Comparison of ENCODE assay signal across 15 cellular contexts in the genomic region with DNA sequence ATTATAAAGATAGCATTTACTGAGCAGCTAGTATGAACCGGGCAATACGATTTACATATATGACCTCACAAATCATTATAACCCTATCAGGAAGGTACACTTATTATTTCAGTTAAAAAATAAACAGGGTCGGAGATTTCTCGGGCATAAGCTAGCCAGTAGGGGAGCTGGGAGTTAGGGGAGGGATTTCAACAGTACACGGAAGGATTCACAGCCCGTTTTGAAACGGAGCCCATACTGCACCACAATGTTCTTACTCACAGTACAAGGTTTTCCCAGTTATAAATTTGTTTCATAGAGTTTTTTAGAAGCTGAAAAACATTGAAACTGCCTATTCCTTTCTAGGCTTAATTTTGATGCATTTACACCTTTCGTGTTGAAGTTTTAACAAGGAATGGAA.
DNase-seq lines count a peak whose midpoint lies in the region; ATAC-seq and TF ChIP-seq lines count a peak whose summit lies in the region.
"Had no signal": no experiment of that assay in that cellular context is flagged by ENCODE, and none has a peak within 500 bp of the region (broad histone marks: within the 10 kb centered on the region; RNA-seq: fewer than 3 reads in every experiment).

No MANE protein-coding gene starts in this region.

- H2AFZ ChIP-seq in IMR-90 (replicated peaks; ENCODE audit: low read length, poor library complexity) = no peak overlapping the region

- H3K4me2 ChIP-seq in IMR-90 (ENCODE audit: low read depth, low read length) = no peak overlapping the region

- H4K8ac ChIP-seq in IMR-90 (ENCODE audit: low read depth in 2 of 2, low read length in 2 of 2) = peak overlapping the region in 1 of 2 experiments; percentile 59; a peak in 1 of 4 replicates

- H3K56ac ChIP-seq in IMR-90 (ENCODE audit: extremely low read depth, insufficient read depth, low read length) = no peak overlapping the region

- H3K9me3 ChIP-seq in IMR-90 (ENCODE audit: control insufficient read depth, insufficient read depth, low read length) (no peaks in the 10 kb centered on the region), upper lobe of right lung (no peaks in the 10 kb centered on the region)
- H3K9me3 ChIP-seq: HAP-1 had no signal

- intact Hi-C loops in IMR-90 (cut with micrococcal nuclease) = loop anchor here (10.0 kb wide), 3 partner anchors 142 to 442 kb away; no protein-coding TSS in a partner anchor
- intact Hi-C loops in upper lobe of right lung (cut with DNase I) = no loop called here

- no peaks in the 10 kb centered on the region for H3K79me1 ChIP-seq in IMR-90 (ENCODE audit: low read depth in 1 of 2, low read length in 2 of 2)

- H3K4me3 ChIP-seq in IMR-90 (ENCODE audit: insufficient read depth, low read depth, low read length) (no peak overlapping the region), upper lobe of right lung (peak overlapping the region; percentile 10)
- H3K4me3 ChIP-seq: HAP-1 had no signal

- CTCF ChIA-PET in IMR-90 (lab: Yijun Ruan, JAX) = interaction anchor here (1.3 kb wide), 1 partner anchor 238 kb away, joined by 3 read pairs; no protein-coding TSS in a partner anchor

- no peak for TF ChIP-seq POLR2A in IMR-90 (IDR thresholded peaks at IDR 0.05; ENCODE audit: low read depth, low read length)
- TF ChIP-seq POLR2A in erythroblast (IDR thresholded peaks at IDR 0.05; ENCODE audit: low read length) = no peak

- H2AK9ac ChIP-seq in IMR-90 (replicated peaks; ENCODE audit: low read depth, low read length, poor library complexity) = no peak overlapping the region

- in situ Hi-C loops in IMR-90 (cut with MboI; ENCODE audit: low sequenced_read_pairs) = no loop called here

- H2BK120ac ChIP-seq in IMR-90 (ENCODE audit: low read depth, low read length) = no peak overlapping the region

- BruUV-seq in IMR-90 (replicated peaks; lab: Mats Ljungman, UMichigan) = no TSS peak

- DNase-seq in EL (peak; percentile 36), IMR-90 (no peak), dermis microvascular lymphatic vessel endothelial cell (ENCODE audit: low read depth in 2 of 2) (peak; percentile 31 to 58), upper lobe of right lung (no peak), erythroblast (lab: John Stamatoyannopoulos, UW) (no peak), NCI-H187 (lab: John Stamatoyannopoulos, UW) (no peak)
- DNase-seq: COR-L47, KBM-7, NCI-H1048, NCI-H1436 treated with DMSO at 0.1 percent for 48 hours, NCI-H526 treated with DMSO at 0.1 percent for 48 hours, OCI-M1 had no signal

- peak overlapping the region; percentile 57; the same call in 1 of the 2 replicates for H2AK5ac ChIP-seq in IMR-90 (ENCODE audit: low read depth, low read length)

- no peak overlapping the region for H3K27ac ChIP-seq in IMR-90 (ENCODE audit: insufficient read depth, low read length)
- H3K27ac ChIP-seq in upper lobe of right lung = no peak overlapping the region
- H3K27ac ChIP-seq: RWPE1 had no signal

- peaks cover 10% of the 10 kb centered on the region for H3K4me1 ChIP-seq in IMR-90 (ENCODE audit: control insufficient read depth, insufficient read depth, low read length)
- no peaks in the 10 kb centered on the region for H3K4me1 ChIP-seq in upper lobe of right lung

- dilution Hi-C loops in IMR-90 (cut with HindIII; ENCODE audit: low sequenced_read_pairs, unreplicated experiment) = no loop called here

- no peaks in the 10 kb centered on the region for H3K36me3 ChIP-seq in IMR-90 (ENCODE audit: control insufficient read depth, insufficient read depth, low read length)
- H3K36me3 ChIP-seq in upper lobe of right lung = no peaks in the 10 kb centered on the region
- H3K36me3 ChIP-seq: HAP-1 had no signal

- peak overlapping the region; percentile 62; the same call in 1 of the 3 replicates for H2BK15ac ChIP-seq in IMR-90 (ENCODE audit: low read depth, low read length)

- POLR2A ChIA-PET in IMR-90 (lab: Charles Lee; ENCODE audit: unreplicated experiment) = no interaction called here

- no peak overlapping the region for H3K18ac ChIP-seq in IMR-90 (ENCODE audit: low read depth, low read length)

- no peak overlapping the region for H3K23ac ChIP-seq in IMR-90 (ENCODE audit: low read depth, low read length)

- H2BK20ac ChIP-seq in IMR-90 (ENCODE audit: low read depth, low read length) = no peak overlapping the region

- no CpG with 5 or more reads among the region's 8 CpGs for WGBS in IMR-90 (ENCODE audit: extremely low coverage in 2 of 2, insufficient read length in 1 of 2), 2 experiments

- TF ChIP-seq CTCF in IMR-90 (conservative IDR thresholded peaks at IDR 0.05; ENCODE audit: low read depth, low read length) (no peak), upper lobe of right lung (IDR thresholded peaks at IDR 0.05) (no peak)

- no peak for ATAC-seq in IMR-90 (ENCODE audit: low read depth)
- ATAC-seq in upper lobe of right lung = no peak
- no peak for ATAC-seq in HG03045 (IDR thresholded peaks at IDR 0.05; ENCODE audit: unreplicated experiment)

- H3K27me3 ChIP-seq in IMR-90 (ENCODE audit: control insufficient read depth, insufficient read depth, low read length) (no peaks in the 10 kb centered on the region), upper lobe of right lung (no peaks in the 10 kb centered on the region)

- no peaks in the 10 kb centered on the region for H4K20me1 ChIP-seq in IMR-90 (ENCODE audit: insufficient read depth, low read length)

- H3K9ac ChIP-seq in IMR-90 (ENCODE audit: low read depth, low read length) = no peak overlapping the region

- TF ChIP-seq RAD21 in IMR-90 (IDR thresholded peaks at IDR 0.05; ENCODE audit: low read length) = no peak

- 0 out of 2 replicates have a peak, but pooled peaks cover 4% of the 10 kb centered on the region for H3K9me1 ChIP-seq in IMR-90 (ENCODE audit: insufficient read depth, low read length)

- H4K91ac ChIP-seq in IMR-90 (ENCODE audit: insufficient read depth, low read depth, low read length) = peak overlapping the region; percentile 75; the same call in 1 of the 2 replicates

- peak overlapping the region; percentile 31; the same call in 1 of the 2 replicates for H3K4ac ChIP-seq in IMR-90 (ENCODE audit: low read depth, low read length)

- no peak overlapping the region for H4K5ac ChIP-seq in IMR-90 (ENCODE audit: low read depth, low read length)

- H3K14ac ChIP-seq in IMR-90 (replicated peaks; ENCODE audit: low read depth, low read length) = peak overlapping the region; percentile 52; the same call in 1 of the 2 replicates

- no peak overlapping the region for H2BK5ac ChIP-seq in IMR-90 (ENCODE audit: low read depth, low read length, poor library complexity, severe bottlenecking)

TF ChIP-seq in IMR-90, 13 proteins besides CTCF, POLR2A, EP300 and RAD21:
- TF ChIP-seq CEBPB (IDR thresholded peaks at IDR 0.05; ENCODE audit: low read depth, low read length) (no peak), SMC3 (IDR thresholded peaks at IDR 0.05; ENCODE audit: low read depth, low read length) (no peak), MAZ (IDR thresholded peaks at IDR 0.05; ENCODE audit: borderline replicate concordance, low read depth, low read length) (no peak), CHD1 (IDR thresholded peaks at IDR 0.05; ENCODE audit: low read depth, low read length) (no peak), RFX5 (IDR thresholded peaks at IDR 0.05; ENCODE audit: low read depth, low read length) (no peak), BHLHE40 (IDR thresholded peaks at IDR 0.05; ENCODE audit: low read depth, low read length) (no peak), MXI1 (IDR thresholded peaks at IDR 0.05; ENCODE audit: borderline replicate concordance, low read depth, low read length) (no peak), MAFK (IDR thresholded peaks at IDR 0.05; ENCODE audit: low read depth, low read length) (no peak), FOS (IDR thresholded peaks at IDR 0.05; ENCODE audit: low read depth, low read length) (no peak), NFE2L2 (IDR thresholded peaks at IDR 0.05; ENCODE audit: low read depth, low read length) (no peak), RCOR1 (IDR thresholded peaks at IDR 0.05; ENCODE audit: insufficient replicate concordance, low read length) (no peak)
- TF ChIP-seq, protein P1, sequence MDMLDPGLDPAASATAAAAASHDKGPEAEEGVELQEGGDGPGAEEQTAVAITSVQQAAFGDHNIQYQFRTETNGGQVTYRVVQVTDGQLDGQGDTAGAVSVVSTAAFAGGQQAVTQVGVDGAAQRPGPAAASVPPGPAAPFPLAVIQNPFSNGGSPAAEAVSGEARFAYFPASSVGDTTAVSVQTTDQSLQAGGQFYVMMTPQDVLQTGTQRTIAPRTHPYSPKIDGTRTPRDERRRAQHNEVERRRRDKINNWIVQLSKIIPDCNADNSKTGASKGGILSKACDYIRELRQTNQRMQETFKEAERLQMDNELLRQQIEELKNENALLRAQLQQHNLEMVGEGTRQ (IDR thresholded peaks at IDR 0.05; ENCODE audit: low read depth, low read length) = no peak
- TF ChIP-seq, protein P2, sequence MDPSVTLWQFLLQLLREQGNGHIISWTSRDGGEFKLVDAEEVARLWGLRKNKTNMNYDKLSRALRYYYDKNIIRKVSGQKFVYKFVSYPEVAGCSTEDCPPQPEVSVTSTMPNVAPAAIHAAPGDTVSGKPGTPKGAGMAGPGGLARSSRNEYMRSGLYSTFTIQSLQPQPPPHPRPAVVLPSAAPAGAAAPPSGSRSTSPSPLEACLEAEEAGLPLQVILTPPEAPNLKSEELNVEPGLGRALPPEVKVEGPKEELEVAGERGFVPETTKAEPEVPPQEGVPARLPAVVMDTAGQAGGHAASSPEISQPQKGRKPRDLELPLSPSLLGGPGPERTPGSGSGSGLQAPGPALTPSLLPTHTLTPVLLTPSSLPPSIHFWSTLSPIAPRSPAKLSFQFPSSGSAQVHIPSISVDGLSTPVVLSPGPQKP (IDR thresholded peaks at IDR 0.05; ENCODE audit: borderline replicate concordance, low read depth, low read length) = no peak

Comparison
In these comparisons a context has a peak if more than half of its experiments do, and no peak if none do; other contexts are left out.
1. DNase-seq: peak in EL (single experiment) and dermis microvascular lymphatic vessel endothelial cell (2 of 2); none in IMR-90 (single experiment), upper lobe of right lung (single experiment), erythroblast (0 of 2) and NCI-H187 (0 of 2).